Comparison of ENCODE assay signal across 1 cellular context in the genomic region with DNA sequence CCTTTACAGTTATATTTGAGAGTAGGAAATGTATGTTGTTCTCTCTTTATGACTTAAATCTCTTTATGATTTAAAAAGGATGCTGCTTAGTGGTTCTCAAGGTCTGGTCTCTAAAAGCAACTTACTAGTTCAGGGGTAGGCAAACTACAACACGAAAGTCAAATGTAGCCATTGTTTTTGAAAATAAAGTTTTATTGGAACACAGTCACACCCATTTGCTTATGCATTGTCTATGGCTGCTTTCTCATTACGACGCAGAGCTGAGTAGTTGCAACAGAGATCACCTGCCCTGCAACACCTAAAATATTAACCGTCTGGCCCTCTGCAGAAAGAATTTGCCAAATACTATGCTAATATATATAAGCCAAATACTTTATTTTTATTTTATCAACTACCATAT.
TF ChIP-seq lines count a peak whose summit lies in the region.

No MANE protein-coding gene starts in this region.

TF ChIP-seq in HepG2, 621 proteins besides CTCF, POLR2A, EP300 and RAD21 (continued from another document):
- TF ChIP-seq, protein P1, sequence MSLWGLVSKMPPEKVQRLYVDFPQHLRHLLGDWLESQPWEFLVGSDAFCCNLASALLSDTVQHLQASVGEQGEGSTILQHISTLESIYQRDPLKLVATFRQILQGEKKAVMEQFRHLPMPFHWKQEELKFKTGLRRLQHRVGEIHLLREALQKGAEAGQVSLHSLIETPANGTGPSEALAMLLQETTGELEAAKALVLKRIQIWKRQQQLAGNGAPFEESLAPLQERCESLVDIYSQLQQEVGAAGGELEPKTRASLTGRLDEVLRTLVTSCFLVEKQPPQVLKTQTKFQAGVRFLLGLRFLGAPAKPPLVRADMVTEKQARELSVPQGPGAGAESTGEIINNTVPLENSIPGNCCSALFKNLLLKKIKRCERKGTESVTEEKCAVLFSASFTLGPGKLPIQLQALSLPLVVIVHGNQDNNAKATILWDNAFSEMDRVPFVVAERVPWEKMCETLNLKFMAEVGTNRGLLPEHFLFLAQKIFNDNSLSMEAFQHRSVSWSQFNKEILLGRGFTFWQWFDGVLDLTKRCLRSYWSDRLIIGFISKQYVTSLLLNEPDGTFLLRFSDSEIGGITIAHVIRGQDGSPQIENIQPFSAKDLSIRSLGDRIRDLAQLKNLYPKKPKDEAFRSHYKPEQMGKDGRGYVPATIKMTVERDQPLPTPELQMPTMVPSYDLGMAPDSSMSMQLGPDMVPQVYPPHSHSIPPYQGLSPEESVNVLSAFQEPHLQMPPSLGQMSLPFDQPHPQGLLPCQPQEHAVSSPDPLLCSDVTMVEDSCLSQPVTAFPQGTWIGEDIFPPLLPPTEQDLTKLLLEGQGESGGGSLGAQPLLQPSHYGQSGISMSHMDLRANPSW (CRISPR knock-in tag; IDR thresholded peaks at IDR 0.05; ENCODE audit: borderline replicate concordance), result no peak
